In the genomic region with DNA sequence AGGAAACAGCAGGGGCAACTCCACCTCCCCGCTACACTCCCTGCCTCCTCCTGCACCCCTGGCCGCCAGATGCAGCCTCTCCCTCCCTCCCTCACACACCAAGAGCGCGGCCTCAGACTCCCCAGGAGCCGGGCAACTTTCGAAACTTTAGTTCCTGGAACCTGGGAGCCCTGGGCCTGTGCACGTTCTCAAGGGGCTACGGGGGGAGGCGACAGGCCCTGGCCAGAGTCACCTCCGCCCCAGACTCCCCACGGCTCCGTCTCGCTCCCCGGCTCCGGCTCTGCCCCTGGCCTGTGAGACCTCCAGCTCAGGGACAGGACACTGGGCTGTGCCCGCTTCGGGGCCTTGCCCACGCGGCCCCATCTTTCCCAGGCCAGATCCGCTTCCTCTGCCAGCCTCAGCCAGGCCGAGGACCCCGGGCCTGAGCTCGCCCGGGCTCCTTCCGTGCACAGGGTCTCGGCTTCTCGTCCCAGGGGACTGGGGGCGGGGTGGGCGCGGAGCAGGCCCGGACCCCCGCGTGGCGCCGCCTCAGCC, we compare ENCODE assay signal across 8 cellular contexts. TPM values are rescaled to one million over a fixed set of nuclear protein-coding genes. Genes with fewer than 3 reads are reported as not detected.
DNase-seq lines count a peak whose midpoint lies in the region; ATAC-seq, FAIRE-seq and TF ChIP-seq lines count a peak whose summit lies in the region.

No MANE protein-coding gene starts in this region.

- peak; percentile 44 for DNase-seq in MV-4-11 (lab: John Stamatoyannopoulos, UW)
- DNase-seq in fibroblast of villous mesenchyme (ENCODE audit: low read depth): no peak
- peak; percentile 76 for DNase-seq in retina
- no peak for DNase-seq in dedifferentiated amniotic fluid mesenchymal stem cell (ENCODE audit: extremely low spot score)
- DNase-seq in PC-3: no peak
- DNase-seq in activated gamma-delta T cell treated with Interleukin-2 at 50 U/mL for 16 hours: no peak
- DNase-seq in kidney: no peak

- H3K4me2 ChIP-seq in PC-3 (ENCODE audit: low read length): no peak overlapping the region

- H3K9me3 ChIP-seq in PC-3 (ENCODE audit: low read length) (no peaks in the 10 kb centered on the region), kidney (ENCODE audit: control insufficient read depth in 1 of 2, low read length in 2 of 2) (no peaks in the 10 kb centered on the region)

- peak overlapping the region; percentile 59 for H3K4me3 ChIP-seq in fibroblast of villous mesenchyme (ENCODE audit: low read depth, low read length)
- no peak overlapping the region for H3K4me3 ChIP-seq in PC-3 (ENCODE audit: low read length)
- H3K4me3 ChIP-seq in kidney (ENCODE audit: low read length in 2 of 2): peak overlapping the region in 1 of 2 donors; percentile 39

- POLR2A ChIA-PET in PC-3 (lab: Charles Lee; ENCODE audit: unreplicated experiment): no interaction called here

- H3K36me3 ChIP-seq in PC-3 (ENCODE audit: low read depth, low read length) (no peaks in the 10 kb centered on the region), kidney (ENCODE audit: control insufficient read depth in 1 of 2, insufficient read depth in 2 of 2, low read length in 2 of 2) (peaks cover under 1 to 3% of the 10 kb centered on the region in 2 donors)

- H3K4me1 ChIP-seq in PC-3 (ENCODE audit: insufficient read depth, low read length) (peaks cover 8% of the 10 kb centered on the region; the same call in 1 of the 2 replicates), kidney (ENCODE audit: control insufficient read depth in 1 of 2, insufficient read depth in 1 of 2, low read depth in 1 of 2, low read length in 2 of 2) (peaks cover 0 to 14% of the 10 kb centered on the region in 2 donors)

- H4K20me1 ChIP-seq in PC-3 (ENCODE audit: low read length): no peaks in the 10 kb centered on the region

- no peak overlapping the region for H2AFZ ChIP-seq in PC-3 (ENCODE audit: low read length)

- no peaks in the 10 kb centered on the region for H3K79me2 ChIP-seq in PC-3 (ENCODE audit: low read length)

- ATAC-seq in GM19455 (IDR thresholded peaks at IDR 0.05; ENCODE audit: unreplicated experiment) (peak; percentile 19), PC-3 (no peak)

- H3F3A ChIP-seq in PC-3 (ENCODE audit: low read length, unreplicated experiment): no peaks in the 10 kb centered on the region

- H3K27me3 ChIP-seq in PC-3 (ENCODE audit: low read length): peaks cover 5% of the 10 kb centered on the region

- CTCF ChIA-PET in PC-3 (lab: Charles Lee): no interaction called here

- TF ChIP-seq CTCF in fibroblast of villous mesenchyme (IDR thresholded peaks at IDR 0.05; ENCODE audit: insufficient read depth, low read depth, low read length) (no peak), PC-3 (conservative IDR thresholded peaks at IDR 0.05; ENCODE audit: low read depth, low read length) (no peak), kidney (IDR thresholded peaks at IDR 0.05; ENCODE audit: borderline replicate concordance, extremely low read depth, insufficient read depth) (no peak)

- no peak for FAIRE-seq in kidney (lab: Jason Lieb, UNC)

- H3K27ac ChIP-seq in PC-3 (ENCODE audit: low read length): no peak overlapping the region
- H3K27ac ChIP-seq in kidney (ENCODE audit: low read depth in 2 of 2, low read length in 2 of 2): peak overlapping the region in 1 of 2 donors; percentile 43

- H3K9me2 ChIP-seq in PC-3 (replicated peaks; ENCODE audit: low read length): no peaks in the 10 kb centered on the region

- H3K9ac ChIP-seq in PC-3 (ENCODE audit: low read length) (no peak overlapping the region), kidney (ENCODE audit: low read length in 2 of 2) (no peak overlapping the region)

- BruUV-seq in PC-3 (replicated peaks; lab: Mats Ljungman, UMichigan): no TSS peak

- intact Hi-C loops in PC-3 (cut with micrococcal nuclease) (no loop called here), kidney (cut with DNase I) (no loop called here)

RNA-seq across cellular contexts. Expression of a gene that starts 5.5 kb away (rescaled TPM):
- total RNA-seq in fibroblast of villous mesenchyme: under 0.01 and 0.43 TPM in 2 replicates
- 0.17 TPM in 1 of 2 replicates, not detected in the other for total RNA-seq in PC-3 (2014; rRNA removed)
- 58.0 TPM for total RNA-seq in kidney
- polyA plus RNA-seq in kidney (ENCODE audit: insufficient read depth, low read depth, low replicate concordance): 121 TPM

Comparison
In these comparisons a context has a peak if more than half of its experiments do, and no peak if none do; other contexts are left out.
1. DNase-seq: peak in MV-4-11 (single experiment) and retina (single experiment); none in fibroblast of villous mesenchyme (single experiment), dedifferentiated amniotic fluid mesenchymal stem cell (single experiment), PC-3 (single experiment), activated gamma-delta T cell treated with Interleukin-2 at 50 U/mL for 16 hours (single experiment) and kidney (single experiment).
2. RNA of a gene that starts 5.5 kb away (total RNA-seq): 58.0 TPM in kidney (single experiment); under 0.01 to 0.43 TPM in fibroblast of villous mesenchyme and 0.17 TPM in PC-3; every median in the first group is over 10 times any median in the second.